Comparison of ENCODE assay signal across 1 cellular context in the genomic region with DNA sequence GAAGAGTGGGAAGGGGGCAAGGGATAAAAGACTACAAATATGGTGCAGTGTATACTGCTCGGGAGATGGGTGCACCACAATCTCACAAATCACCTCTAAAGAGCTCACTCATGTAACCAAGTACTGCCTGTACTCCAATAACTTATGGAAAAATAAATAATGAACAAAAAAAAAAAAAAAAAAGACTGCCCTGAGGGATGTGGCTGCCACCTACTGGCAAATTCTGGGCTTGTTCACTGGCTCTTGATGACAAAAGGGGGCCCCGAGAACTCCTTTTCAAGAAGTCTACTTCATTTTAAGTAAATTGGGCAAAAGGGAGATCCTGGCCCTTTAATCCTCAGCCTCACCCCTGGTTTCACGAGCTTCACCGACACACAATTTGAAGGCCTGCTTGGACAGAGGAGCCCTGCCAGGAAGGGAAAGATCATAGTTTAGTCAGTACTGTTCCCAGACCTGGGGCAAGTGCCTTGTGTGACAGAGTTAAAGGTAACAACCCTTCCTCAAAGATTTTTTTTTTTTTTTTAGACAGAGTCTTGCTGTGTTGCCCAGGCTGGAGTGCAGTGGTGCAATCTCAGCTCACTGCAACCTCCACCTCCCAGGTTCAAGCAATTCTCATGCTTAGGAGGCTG.
TF ChIP-seq lines count a peak whose summit lies in the region.

No MANE protein-coding gene starts in this region.

TF ChIP-seq in K562, 482 proteins besides CTCF, POLR2A, EP300 and RAD21:
- TF ChIP-seq CUX1 (CRISPR knock-in tag; IDR thresholded peaks at IDR 0.05), result no peak
- no peak for TF ChIP-seq KLF16 (IDR thresholded peaks at IDR 0.05)
- no peak for TF ChIP-seq ZNF146 (CRISPR knock-in tag; IDR thresholded peaks at IDR 0.05; ENCODE audit: unreplicated experiment)
- TF ChIP-seq CTCFL (IDR thresholded peaks at IDR 0.05; ENCODE audit: borderline replicate concordance, insufficient read depth, low read depth, low read length, poor library complexity, severe bottlenecking), result peak; percentile 35
- TF ChIP-seq LEF1 (IDR thresholded peaks at IDR 0.05), result no peak
- TF ChIP-seq SMAD3 (CRISPR knock-in tag; conservative IDR thresholded peaks at IDR 0.05), result no peak
- TF ChIP-seq BRF2 (IDR thresholded peaks at IDR 0.05; ENCODE audit: borderline replicate concordance, insufficient read depth, insufficient read length), result no peak
- no peak for TF ChIP-seq E2F3 (CRISPR knock-in tag; IDR thresholded peaks at IDR 0.05)
- peak; percentile 97 for TF ChIP-seq ZNF384 (IDR thresholded peaks at IDR 0.05; ENCODE audit: low read depth, low read length)
- no peak for TF ChIP-seq MAZ (CRISPR knock-in tag; conservative IDR thresholded peaks at IDR 0.05 in 1 of 2, IDR thresholded peaks at IDR 0.05 in 1 of 2)
- TF ChIP-seq ZBTB40 (IDR thresholded peaks at IDR 0.05), result peak; percentile 62
- TF ChIP-seq ZBTB40 (CRISPR knock-in tag; IDR thresholded peaks at IDR 0.05), result no peak
- TF ChIP-seq MEF2A (IDR thresholded peaks at IDR 0.05; ENCODE audit: control insufficient read depth, low read depth, low read length), result no peak
